Comparison of ENCODE assay signal across 21 cellular contexts in the genomic region with DNA sequence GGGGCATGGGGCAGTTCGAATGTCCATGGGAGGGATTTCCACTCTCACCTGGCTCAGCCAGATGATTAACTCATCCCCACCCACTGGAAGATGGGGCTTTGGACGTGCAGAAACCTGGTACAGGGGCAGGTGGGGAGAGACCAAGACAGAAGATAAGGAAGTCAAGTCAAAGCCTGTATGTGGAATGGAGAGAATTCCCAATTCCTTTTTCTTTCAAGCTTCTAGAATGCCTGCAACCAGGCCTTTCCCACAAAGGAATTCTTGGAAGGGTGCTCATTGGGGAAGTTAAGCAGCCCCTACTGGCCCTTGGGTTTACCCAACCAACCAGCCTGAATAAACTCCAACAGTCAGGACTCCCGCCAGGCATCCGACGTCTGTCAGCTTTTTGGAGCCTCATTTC. TPM values are rescaled to one million over a fixed set of nuclear protein-coding genes. Genes with fewer than 3 reads are reported as not detected.
DNase-seq lines count a peak whose midpoint lies in the region; ATAC-seq, FAIRE-seq and TF ChIP-seq lines count a peak whose summit lies in the region.
"Had no signal": no experiment of that assay in that cellular context is flagged by ENCODE, and none has a peak within 500 bp of the region (broad histone marks: within the 10 kb centered on the region; RNA-seq: fewer than 3 reads in every experiment).

No MANE protein-coding gene starts in this region.

- WGBS in GM12878 (ENCODE audit: insufficient coverage, insufficient replicate concordance, low lambda C conversion rate, missing lambda C conversion rate): 98% methylated on average over 5 of the region's 5 CpGs
- WGBS in HepG2 (ENCODE audit: low lambda C conversion rate): 87% methylated on average over 5 of the region's 5 CpGs

- no peak for FAIRE-seq in GM12878 (lab: Jason Lieb, UNC)
- FAIRE-seq in HepG2 (lab: Jason Lieb, UNC): no peak

- H3K27ac ChIP-seq in Panc1 (ENCODE audit: low read length) (no peak overlapping the region), GM12878 (ENCODE audit: control insufficient read depth, insufficient read depth) (no peak overlapping the region), substantia nigra (ENCODE audit: low read depth, low read length, poor library complexity, severe bottlenecking) (no peak overlapping the region), HepG2 (ENCODE audit: extremely low read length, insufficient read depth, low read length) (no peak overlapping the region)
- H3K27ac ChIP-seq: tibial nerve had no signal

- H3K4me1 ChIP-seq in Panc1 (ENCODE audit: control insufficient read depth, insufficient read depth, low read length): no peaks in the 10 kb centered on the region
- peaks cover 2% of the 10 kb centered on the region for H3K4me1 ChIP-seq in GM12878 (ENCODE audit: control insufficient read depth, insufficient read depth, low read length)
- H3K4me1 ChIP-seq in HepG2 (ENCODE audit: insufficient read depth, low read length): peaks cover 43% of the 10 kb centered on the region

- TF ChIP-seq RAD21 in GM12878 (IDR thresholded peaks at IDR 0.05; ENCODE audit: insufficient read depth, low read depth, low read length) (no peak), HepG2 (CRISPR knock-in tag; IDR thresholded peaks at IDR 0.05) (no peak)

- POLR2A ChIA-PET in Panc1 (lab: Charles Lee) (no interaction called here), GM12878 (lab: Charles Lee) (interaction anchor here (0.6 kb wide), 1 partner anchor 13 kb away, joined by 4 read pairs; no protein-coding TSS in a partner anchor), HepG2 (lab: Yijun Ruan, JAX) (interaction anchor here (1.8 kb wide), 1 partner anchor 73 kb away, joined by 4 read pairs; a partner anchor contains a TSS)

- TF ChIP-seq POLR2A in GM12878 (IDR thresholded peaks at IDR 0.05; ENCODE audit: low read depth, low read length) (no peak), HepG2 (IDR thresholded peaks at IDR 0.05; ENCODE audit: insufficient read depth in 1 of 2, low read depth in 2 of 2, low read length in 2 of 2) (no peak)

- H3K4me3 ChIP-seq in Panc1 (ENCODE audit: low read depth in 2 of 2, low read length in 2 of 2) (no peak overlapping the region), GM12878 (no peak overlapping the region), HepG2 (replicated peaks in 1 of 3; ENCODE audit: insufficient read depth in 1 of 3, low read depth in 2 of 3, low read length in 3 of 3) (no peak overlapping the region)
- H3K4me3 ChIP-seq: smooth muscle cell, tibial nerve had no signal

- TF ChIP-seq EP300 in GM12878 (IDR thresholded peaks at IDR 0.05; ENCODE audit: borderline replicate concordance in 1 of 2, control insufficient read depth in 1 of 2, low read depth in 2 of 2, low read length in 2 of 2) (no peak), HepG2 (IDR thresholded peaks at IDR 0.05; ENCODE audit: low read depth in 2 of 2, low read length in 2 of 2) (no peak), HepG2 (CRISPR knock-in tag; IDR thresholded peaks at IDR 0.05; ENCODE audit: borderline replicate concordance) (no peak)

- no peak for TF ChIP-seq CTCF in Panc1 (IDR thresholded peaks at IDR 0.05)
- TF ChIP-seq CTCF in GM12878 (IDR thresholded peaks at IDR 0.05 in 2 of 3, conservative IDR thresholded peaks at IDR 0.05 in 1 of 3; ENCODE audit: control insufficient read depth in 2 of 3, extremely low read depth in 1 of 3, insufficient read depth in 1 of 3, low read depth in 3 of 3, low read length in 3 of 3): no peak
- TF ChIP-seq CTCF in natural killer cell (IDR thresholded peaks at IDR 0.05): no peak
- TF ChIP-seq CTCF in HepG2 (CRISPR knock-in tag; IDR thresholded peaks at IDR 0.05): no peak

- in situ Hi-C loops in Panc1 (cut with HindIII; ENCODE audit: low pct_unique_long_range_greater_than_20kb, low sequenced_read_pairs): no loop called here
- in situ Hi-C loops in GM12878 (cut with MboI): no loop called here
- in situ Hi-C loops in HepG2 (cut with HindIII; ENCODE audit: extremely low pct_ligation_motif_present, low pct_unique_long_range_greater_than_20kb): no loop called here

- H3K9me3 Mint-ChIP-seq in activated CD4-positive, alpha-beta T cell treated with anti-CD3 and anti-CD28 coated beads, Interleukin-2, amount 10 ng/mL, durations not matched to agents 24 days and 14 days: no peaks in the 10 kb centered on the region
- H3K9me3 Mint-ChIP-seq in natural killer cell: no peaks in the 10 kb centered on the region

- DNase-seq in activated CD4-positive, alpha-beta T cell treated with anti-CD3 and anti-CD28 coated beads, Interleukin-2, amount 10 ng/mL, durations not matched to agents 24 days and 14 days: no peak
- DNase-seq in activated CD4-positive, alpha-beta T cell treated with anti-CD3 and anti-CD28 coated beads, Interleukin-2, amount 50 U/mL, for 1 hour: no peak
- DNase-seq in Panc1 (ENCODE audit: low read depth, low spot score) (no peak), GM12878 (ENCODE audit: low read depth, low spot score) (no peak), natural killer cell (no peak), substantia nigra (lab: John Stamatoyannopoulos, UW) (no peak), HepG2 (ENCODE audit: low spot score) (no peak)
- DNase-seq: 8988T; activated CD4-positive, CD25-positive, alpha-beta regulatory T cell; aorta; Caco-2; HCEC 1CT; KG1; NCI-H2171; NCI-H69; retina; stimulated activated naive CD8-positive, alpha-beta T cell treated with anti-CD3 and anti-CD28 coated beads, Interleukin-15, Interleukin-2, amounts not matched to agents 100 U/mL and 50 U/mL, for 24 hours had no signal

- peaks cover 25% of the 10 kb centered on the region for H3K79me2 ChIP-seq in GM12878 (ENCODE audit: control insufficient read depth, insufficient read depth, low read length)
- peaks cover 12% of the 10 kb centered on the region for H3K79me2 ChIP-seq in HepG2 (ENCODE audit: insufficient read depth, low read length)

- SMC1A ChIA-PET in GM12878 (lab: Charles Lee; ENCODE audit: uncharacterized antibody, unreplicated experiment): interaction anchor here (1.3 kb wide), 1 partner anchor 10 kb away, joined by 3 read pairs; no protein-coding TSS in a partner anchor

- H3K4me2 ChIP-seq in GM12878 (ENCODE audit: control insufficient read depth, insufficient read depth) (no peak overlapping the region), HepG2 (ENCODE audit: low read depth, low read length) (no peak overlapping the region)
- H3K4me2 ChIP-seq: smooth muscle cell had no signal

- peak overlapping the region; percentile 70 for H3K27ac Mint-ChIP-seq in activated CD4-positive, alpha-beta T cell treated with anti-CD3 and anti-CD28 coated beads, Interleukin-2, amount 10 ng/mL, durations not matched to agents 24 days and 14 days
- H3K27ac Mint-ChIP-seq in natural killer cell: peak overlapping the region; percentile 77 to 84

- ATAC-seq in Panc1 (no peak), GM12878 (no peak), natural killer cell (no peak), HepG2 (no peak), HG02938 (IDR thresholded peaks at IDR 0.05; ENCODE audit: unreplicated experiment) (no peak)
- ATAC-seq: Right ventricle myocardium inferior; stimulated activated naive CD8-positive, alpha-beta T cell treated with anti-CD3 and anti-CD28 coated beads, Interleukin-15, Interleukin-2, amounts not matched to agents 100 U/mL and 50 U/mL, for 24 hours had no signal

- H3K36me3 ChIP-seq in Panc1 (ENCODE audit: control insufficient read depth, insufficient read depth, low read length) (peaks cover 6% of the 10 kb centered on the region; the same call in 1 of the 2 replicates), GM12878 (ENCODE audit: control insufficient read depth in 2 of 2, insufficient read depth in 2 of 2, low read length in 1 of 2) (peaks cover 9 to 24% of the 10 kb centered on the region in 2 experiments; a peak in 3 of 4 replicates), HepG2 (replicated peaks in 1 of 2; ENCODE audit: control insufficient read depth in 1 of 2, insufficient read depth in 2 of 2, low read length in 2 of 2) (0 out of 5 replicates have a peak, but pooled peaks cover 0 to 6% of the 10 kb centered on the region in 2 experiments)

- H3K9me3 ChIP-seq in Panc1 (ENCODE audit: control insufficient read depth, insufficient read depth, low read depth, low read length) (no peaks in the 10 kb centered on the region), GM12878 (replicated peaks; ENCODE audit: control insufficient read depth, insufficient read depth, low read length) (no peaks in the 10 kb centered on the region), HepG2 (ENCODE audit: low read length) (no peaks in the 10 kb centered on the region)
- H3K9me3 ChIP-seq: Caco-2, tibial nerve had no signal

- H3K4me3 Mint-ChIP-seq in activated CD4-positive, alpha-beta T cell treated with anti-CD3 and anti-CD28 coated beads, Interleukin-2, amount 10 ng/mL, durations not matched to agents 24 days and 14 days: no peak overlapping the region
- H3K4me3 Mint-ChIP-seq in natural killer cell: no peak overlapping the region

- CTCF ChIA-PET in Panc1 (lab: Charles Lee): no interaction called here
- CTCF ChIA-PET in GM12878 (lab: Yijun Ruan, JAX): interaction anchor here (0.7 to 1.6 kb wide), 2 partner anchors 10 to 219 kb away, joined by 3 to 4 read pairs; no protein-coding TSS in a partner anchor
- CTCF ChIA-PET in HepG2 (lab: Yijun Ruan, JAX; ENCODE audit: low intra/inter-chr PET ratio, low total read pairs): no interaction called here

- no peaks in the 10 kb centered on the region for H3K27me3 Mint-ChIP-seq in activated CD4-positive, alpha-beta T cell treated with anti-CD3 and anti-CD28 coated beads, Interleukin-2, amount 10 ng/mL, durations not matched to agents 24 days and 14 days
- no peaks in the 10 kb centered on the region for H3K27me3 Mint-ChIP-seq in natural killer cell (ENCODE audit: low read depth in 2 of 2)

- no peak overlapping the region for H3K9ac ChIP-seq in GM12878 (ENCODE audit: control insufficient read depth, insufficient read depth, low read length)
- no peak overlapping the region for H3K9ac ChIP-seq in HepG2 (ENCODE audit: insufficient read depth, low read depth, low read length)

- H2AFZ ChIP-seq in GM12878 (ENCODE audit: control insufficient read depth, low read depth, low read length): no peak overlapping the region
- no peak overlapping the region for H2AFZ ChIP-seq in HepG2 (ENCODE audit: low read length)

- RAD21 ChIA-PET in GM12878 (lab: Charles Lee; ENCODE audit: unreplicated experiment): no interaction called here

- H3K27me3 ChIP-seq in Panc1 (ENCODE audit: control insufficient read depth, insufficient read depth, low read length) (no peaks in the 10 kb centered on the region), GM12878 (replicated peaks in 1 of 2; ENCODE audit: control insufficient read depth in 2 of 2, insufficient read depth in 2 of 2, low read length in 1 of 2) (no peaks in the 10 kb centered on the region), HepG2 (ENCODE audit: control insufficient read depth in 1 of 2, insufficient read depth in 2 of 2, low read length in 2 of 2) (no peaks in the 10 kb centered on the region)
- H3K27me3 ChIP-seq: tibial nerve had no signal

- H4K20me1 ChIP-seq in GM12878 (ENCODE audit: control insufficient read depth, insufficient read depth): peaks cover 4% of the 10 kb centered on the region; the same call in 1 of the 2 replicates
- H4K20me1 ChIP-seq in HepG2 (ENCODE audit: insufficient read depth, low read length): no peaks in the 10 kb centered on the region

- BruUV-seq in Panc1 (replicated peaks; lab: Mats Ljungman, UMichigan) (TSS peak; percentile 22), GM12878 (replicated peaks; lab: Mats Ljungman, UMichigan) (TSS peak; percentile 20), HepG2 (replicated peaks; lab: Mats Ljungman, UMichigan) (no TSS peak)

- peaks cover 44% of the 10 kb centered on the region for H3K4me1 Mint-ChIP-seq in activated CD4-positive, alpha-beta T cell treated with anti-CD3 and anti-CD28 coated beads, Interleukin-2, amount 10 ng/mL, durations not matched to agents 24 days and 14 days
- peaks cover 62 to 75% of the 10 kb centered on the region in 2 donors for H3K4me1 Mint-ChIP-seq in natural killer cell

- peaks cover 65% of the 10 kb centered on the region for H3K36me3 Mint-ChIP-seq in activated CD4-positive, alpha-beta T cell treated with anti-CD3 and anti-CD28 coated beads, Interleukin-2, amount 10 ng/mL, durations not matched to agents 24 days and 14 days (ENCODE audit: low read depth)
- H3K36me3 Mint-ChIP-seq in natural killer cell: peaks cover 18% of the 10 kb centered on the region

- intact Hi-C loops in activated CD4-positive, alpha-beta T cell treated with anti-CD3 and anti-CD28 coated beads, Interleukin-2, amount 10 ng/mL, durations not matched to agents 24 days and 14 days (cut with micrococcal nuclease): no loop called here
- intact Hi-C loops in Panc1 (cut with micrococcal nuclease; ENCODE audit: unreplicated experiment): loop anchor here (10.0 kb wide), 1 partner anchor 1386 kb away; no protein-coding TSS in a partner anchor
- intact Hi-C loops in GM12878 (cut with micrococcal nuclease; ENCODE audit: unreplicated experiment): no loop called here
- intact Hi-C loops in natural killer cell (cut with micrococcal nuclease): no loop called here
- intact Hi-C loops in HepG2 (cut with micrococcal nuclease; ENCODE audit: unreplicated experiment): no loop called here

RNA-seq across cellular contexts. Expression of a gene that starts 39.1 kb away (rescaled TPM):
- 59.2 and 63.1 TPM in 2 replicates for total RNA-seq in activated CD4-positive, alpha-beta T cell treated with anti-CD3 and anti-CD28 coated beads, Interleukin-2, amount 10 ng/mL, durations not matched to agents 24 days and 14 days
- total RNA-seq in Panc1 (2021; ENCODE audit: unreplicated experiment) (97.1 TPM), GM12878 (2014; rRNA removed) (71.6 and 74.7 TPM in 2 replicates), GM12878 (2014; rRNA removed; fragmentation: Illumina TruSeq; extraction: Trizol) (34.3 and 35.6 TPM in 2 replicates), GM12878 (2021) (61.2 and 61.6 TPM in 2 replicates), natural killer cell (100 to 1,000 TPM in 1 of 3 donors, 10 to 100 TPM in 2; 66.2 to 104 (median 97.5) TPM), HepG2 (2016; rRNA removed; fragmentation: Illumina TruSeq; extraction: Trizol) (14.2 and 15.8 TPM in 2 replicates)
- polyA plus RNA-seq in Panc1 (2012; ENCODE audit: insufficient read length): 143 TPM
- 36.2 and 40.0 TPM in 2 replicates for total RNA-seq in GM12878 (2013; cell fraction: nucleolus; rRNA removed)
- 25.8 TPM for polyA plus RNA-seq in GM12878 (2011; ENCODE audit: low read depth)
- polyA plus RNA-seq in GM12878 (2011; rRNA removed) (22.5 and 30.2 TPM in 2 replicates), GM12878 (2014; fragmentation: Illumina TruSeq; extraction: Trizol) (19.1 and 36.2 TPM in 2 replicates), GM12878 (2014; fragmentation: Nextera tagmentation; extraction: Ambion mirVana) (1 to 10 TPM in 1 of 2 experiments, under 1 TPM in 1; 1.00 to 4.1 TPM), GM12878 (2014; rRNA removed) (70.8 and 73.7 TPM in 2 replicates), GM12878 (2016; fragmentation: Nextera tagmentation; extraction: Ambion mirVana) (10 to 100 TPM; 75.2 to 82.3 TPM), HepG2 (2011; rRNA removed) (13.7 and 20.8 TPM in 2 replicates)
- polyA plus RNA-seq in GM12878 (2011; cell fraction: cytosol; rRNA removed): 45.3 and 56.3 TPM in 2 replicates
- 67.7 and 71.7 TPM in 2 replicates for polyA plus RNA-seq in GM12878 (2011; cell fraction: nucleus; rRNA removed)
- polyA plus RNA-seq in GM12878 (2012): 51.5 and 60.9 TPM in 2 replicates
- polyA minus RNA-seq in GM12878 (2011; rRNA and poly(A)+ RNA removed): 31.6 and 47.1 TPM in 2 replicates
- polyA minus RNA-seq in GM12878 (2011; cell fraction: cytosol; rRNA and poly(A)+ RNA removed): 18.2 and 29.1 TPM in 2 replicates
- polyA minus RNA-seq in GM12878 (2011; cell fraction: nucleus; rRNA and poly(A)+ RNA removed): 15.1 and 19.7 TPM in 2 replicates
- total RNA-seq in HepG2 (2016; cell fraction: cytosol; rRNA removed; fragmentation: Illumina TruSeq; extraction: Trizol; ENCODE audit: low read depth): 18.2 and 19.1 TPM in 2 replicates
- 12.5 and 16.6 TPM in 2 replicates for total RNA-seq in HepG2 (2016; cell fraction: insoluble cytoplasmic fraction; rRNA removed; fragmentation: Illumina TruSeq; extraction: Trizol)
- 37.4 and 37.5 TPM in 2 replicates for total RNA-seq in HepG2 (2016; cell fraction: membrane; rRNA removed; fragmentation: Illumina TruSeq; extraction: Trizol)
- 9.5 and 10.1 TPM in 2 replicates for total RNA-seq in HepG2 (2016; cell fraction: nucleus; rRNA removed; fragmentation: Illumina TruSeq; extraction: Trizol)
- 13.4 and 18.8 TPM in 2 replicates for polyA plus RNA-seq in HepG2 (2011; cell fraction: cytosol; rRNA removed)
- 21.0 and 23.0 TPM in 2 replicates for polyA plus RNA-seq in HepG2 (2011; cell fraction: nucleus; rRNA removed)
- 10.2 and 13.2 TPM in 2 replicates for polyA plus RNA-seq in HepG2 (2012)
- polyA plus RNA-seq in HepG2 (2016; cell fraction: cytosol; fragmentation: Illumina TruSeq; extraction: Trizol; ENCODE audit: low read depth): 25.8 and 27.8 TPM in 2 replicates
- polyA plus RNA-seq in HepG2 (2016; cell fraction: insoluble cytoplasmic fraction; fragmentation: Illumina TruSeq; extraction: Trizol; ENCODE audit: low read depth): 14.5 and 18.7 TPM in 2 replicates
- polyA plus RNA-seq in HepG2 (2016; cell fraction: membrane; fragmentation: Illumina TruSeq; extraction: Trizol; ENCODE audit: low read depth): 34.2 and 39.7 TPM in 2 replicates
- polyA plus RNA-seq in HepG2 (2016; cell fraction: nucleus; fragmentation: Illumina TruSeq; extraction: Trizol; ENCODE audit: insufficient read depth, low read depth): 20.6 and 22.6 TPM in 2 replicates
- polyA minus RNA-seq in HepG2 (2011; rRNA and poly(A)+ RNA removed; ENCODE audit: low replicate concordance): 18.9 and 30.7 TPM in 2 replicates
- 8.0 and 10.6 TPM in 2 replicates for polyA minus RNA-seq in HepG2 (2011; cell fraction: cytosol; rRNA and poly(A)+ RNA removed)
- polyA minus RNA-seq in HepG2 (2011; cell fraction: nucleus; rRNA and poly(A)+ RNA removed): 3.9 and 8.0 TPM in 2 replicates

RNA-seq across cellular contexts. Expression of a gene that starts 49.7 kb away (rescaled TPM):
- 0.09 and 0.31 TPM in 2 replicates for total RNA-seq in activated CD4-positive, alpha-beta T cell treated with anti-CD3 and anti-CD28 coated beads, Interleukin-2, amount 10 ng/mL, durations not matched to agents 24 days and 14 days
- total RNA-seq in Panc1 (2021; ENCODE audit: unreplicated experiment): 5.3 TPM
- polyA plus RNA-seq in Panc1 (2012; ENCODE audit: insufficient read length): 9.7 TPM
- total RNA-seq in GM12878 (2013; cell fraction: nucleolus; rRNA removed): 0.10 TPM in 1 of 2 replicates, not detected in the other
- not detected in 2 replicates for total RNA-seq in GM12878 (2014; rRNA removed)
- total RNA-seq in GM12878 (2014; rRNA removed; fragmentation: Illumina TruSeq; extraction: Trizol): not detected in 2 replicates
- total RNA-seq in GM12878 (2021): not detected in 2 replicates
- polyA plus RNA-seq in GM12878 (2011; ENCODE audit: low read depth): not detected
- polyA plus RNA-seq in GM12878 (2011; rRNA removed): not detected in 2 replicates
- polyA plus RNA-seq in GM12878 (2011; cell fraction: cytosol; rRNA removed): 0.03 TPM in 1 of 2 replicates, not detected in the other
- polyA plus RNA-seq in GM12878 (2011; cell fraction: nucleus; rRNA removed): 0.13 and 0.15 TPM in 2 replicates
- polyA plus RNA-seq in GM12878 (2012): not detected in 2 replicates
- polyA plus RNA-seq in GM12878 (2014; fragmentation: Illumina TruSeq; extraction: Trizol): not detected in 2 replicates
- polyA plus RNA-seq in GM12878 (2014; fragmentation: Nextera tagmentation; extraction: Ambion mirVana): not detected
- polyA plus RNA-seq in GM12878 (2014; rRNA removed): not detected in 2 replicates
- not detected for polyA plus RNA-seq in GM12878 (2016; fragmentation: Nextera tagmentation; extraction: Ambion mirVana)
- not detected in 2 replicates for polyA minus RNA-seq in GM12878 (2011; rRNA and poly(A)+ RNA removed)
- polyA minus RNA-seq in GM12878 (2011; cell fraction: cytosol; rRNA and poly(A)+ RNA removed): not detected in 2 replicates
- polyA minus RNA-seq in GM12878 (2011; cell fraction: nucleus; rRNA and poly(A)+ RNA removed): not detected in 2 replicates
- 1 to 10 TPM in 1 of 3 donors, under 1 TPM in 2; 0.75 to 1.7 (median 0.78) TPM for total RNA-seq in natural killer cell
- 0.08 TPM in 1 of 2 replicates, not detected in the other for total RNA-seq in HepG2 (2016; rRNA removed; fragmentation: Illumina TruSeq; extraction: Trizol)
- total RNA-seq in HepG2 (2016; cell fraction: cytosol; rRNA removed; fragmentation: Illumina TruSeq; extraction: Trizol; ENCODE audit: low read depth): not detected in 2 replicates
- total RNA-seq in HepG2 (2016; cell fraction: insoluble cytoplasmic fraction; rRNA removed; fragmentation: Illumina TruSeq; extraction: Trizol): 0.02 and 0.07 TPM in 2 replicates
- not detected in 2 replicates for total RNA-seq in HepG2 (2016; cell fraction: membrane; rRNA removed; fragmentation: Illumina TruSeq; extraction: Trizol)
- total RNA-seq in HepG2 (2016; cell fraction: nucleus; rRNA removed; fragmentation: Illumina TruSeq; extraction: Trizol): not detected in 2 replicates
- 0.04 and 0.07 TPM in 2 replicates for polyA plus RNA-seq in HepG2 (2011; rRNA removed)
- polyA plus RNA-seq in HepG2 (2011; cell fraction: cytosol; rRNA removed): 0.04 and 0.06 TPM in 2 replicates
- polyA plus RNA-seq in HepG2 (2011; cell fraction: nucleus; rRNA removed): 0.45 and 0.54 TPM in 2 replicates
- polyA plus RNA-seq in HepG2 (2012): 0.54 and 0.63 TPM in 2 replicates
- not detected in 2 replicates for polyA plus RNA-seq in HepG2 (2016; cell fraction: cytosol; fragmentation: Illumina TruSeq; extraction: Trizol; ENCODE audit: low read depth)
- polyA plus RNA-seq in HepG2 (2016; cell fraction: insoluble cytoplasmic fraction; fragmentation: Illumina TruSeq; extraction: Trizol; ENCODE audit: low read depth): 0.08 TPM in 1 of 2 replicates, not detected in the other
- not detected in 2 replicates for polyA plus RNA-seq in HepG2 (2016; cell fraction: membrane; fragmentation: Illumina TruSeq; extraction: Trizol; ENCODE audit: low read depth)
- 0.15 and 0.89 TPM in 2 replicates for polyA plus RNA-seq in HepG2 (2016; cell fraction: nucleus; fragmentation: Illumina TruSeq; extraction: Trizol; ENCODE audit: insufficient read depth, low read depth)
- polyA minus RNA-seq in HepG2 (2011; rRNA and poly(A)+ RNA removed; ENCODE audit: low replicate concordance): 0.05 TPM in 1 of 2 replicates, not detected in the other
- polyA minus RNA-seq in HepG2 (2011; cell fraction: cytosol; rRNA and poly(A)+ RNA removed): 0.09 and 0.20 TPM in 2 replicates
- polyA minus RNA-seq in HepG2 (2011; cell fraction: nucleus; rRNA and poly(A)+ RNA removed): 0.13 and 0.25 TPM in 2 replicates
